ENCODE assay signal across 20 cellular contexts in the genomic region with DNA sequence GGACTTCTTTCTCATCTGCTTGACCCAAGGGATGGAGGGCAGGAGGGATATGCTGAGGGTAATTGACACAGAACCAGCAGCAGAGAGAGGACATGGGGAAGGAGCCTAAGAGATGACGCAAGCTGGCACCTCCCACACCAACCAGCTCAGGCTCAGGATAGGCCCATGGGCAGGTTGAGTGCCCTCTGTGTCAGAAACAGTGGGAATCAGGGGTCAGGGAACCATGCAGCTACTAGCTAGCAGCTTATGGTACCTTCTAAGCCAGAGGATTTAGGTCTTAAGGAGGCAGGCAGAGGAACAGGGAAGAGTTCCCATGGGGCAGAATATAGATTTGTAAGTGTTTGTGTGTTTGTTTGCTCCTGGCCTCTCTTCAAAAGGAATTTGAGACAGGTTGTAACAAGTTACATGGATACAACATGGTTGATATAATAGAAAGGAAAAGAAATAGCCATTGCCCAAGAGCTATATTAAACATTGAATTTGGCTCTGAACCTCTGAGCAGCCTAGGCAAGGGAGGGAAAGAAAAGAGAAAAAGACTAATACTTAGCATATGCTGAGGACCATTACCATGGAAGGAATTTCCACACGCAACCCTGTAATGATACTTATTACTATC. TPM values are rescaled to one million over a fixed set of nuclear protein-coding genes. Genes with fewer than 3 reads are reported as not detected.
DNase-seq lines count a peak whose midpoint lies in the region; ATAC-seq, FAIRE-seq and TF ChIP-seq lines count a peak whose summit lies in the region.
"Had no signal": no experiment of that assay in that cellular context is flagged by ENCODE, and none has a peak within 500 bp of the region (broad histone marks: within the 10 kb centered on the region; RNA-seq: fewer than 3 reads in every experiment).

No MANE protein-coding gene starts in this region.

- H3K4me1 Mint-ChIP-seq in natural killer cell treated with Interleukin-12 subunit alpha and Interleukin-12 subunit beta and Interleukin-15 and Interleukin-18, amount 100 ng/mL, for 72 hours (ENCODE audit: low read depth in 2 of 2): peaks cover 7 to 20% of the 10 kb centered on the region in 2 donors
- peaks cover 6 to 22% of the 10 kb centered on the region in 2 donors for H3K4me1 Mint-ChIP-seq in natural killer cell
- H3K4me1 Mint-ChIP-seq in neural progenitor cell: peaks cover 69% of the 10 kb centered on the region
- H3K4me1 Mint-ChIP-seq in nephron progenitor cell: peaks cover 72% of the 10 kb centered on the region
- H3K4me1 Mint-ChIP-seq: CD4-positive, CD25-positive, alpha-beta regulatory T cell had no signal

- H3K27ac Mint-ChIP-seq in natural killer cell treated with Interleukin-12 subunit alpha and Interleukin-12 subunit beta and Interleukin-15 and Interleukin-18, amount 100 ng/mL, for 72 hours: no peak overlapping the region
- H3K27ac Mint-ChIP-seq in natural killer cell: no peak overlapping the region
- H3K27ac Mint-ChIP-seq in neural progenitor cell: peak overlapping the region; percentile 17
- H3K27ac Mint-ChIP-seq in nephron progenitor cell: no peak overlapping the region
- H3K27ac Mint-ChIP-seq: CD4-positive, CD25-positive, alpha-beta regulatory T cell had no signal

- ATAC-seq in natural killer cell treated with Interleukin-12 subunit alpha and Interleukin-12 subunit beta and Interleukin-15 and Interleukin-18, amount 100 ng/mL, for 72 hours: no peak
- no peak for ATAC-seq in natural killer cell
- no peak for ATAC-seq in GM18858 (IDR thresholded peaks at IDR 0.05; ENCODE audit: unreplicated experiment)
- ATAC-seq: heart left ventricle; naive thymus-derived CD8-positive, alpha-beta T cell had no signal

- FAIRE-seq in bronchial epithelial cell (lab: Jason Lieb, UNC) (no peak), small intestine (lab: Jason Lieb, UNC) (no peak)

- no peaks in the 10 kb centered on the region for H3K9me3 Mint-ChIP-seq in natural killer cell treated with Interleukin-12 subunit alpha and Interleukin-12 subunit beta and Interleukin-15 and Interleukin-18, amount 100 ng/mL, for 72 hours
- H3K9me3 Mint-ChIP-seq in natural killer cell (no peaks in the 10 kb centered on the region), neural progenitor cell (no peaks in the 10 kb centered on the region), nephron progenitor cell (no peaks in the 10 kb centered on the region)
- H3K9me3 Mint-ChIP-seq: immature natural killer cell; naive thymus-derived CD8-positive, alpha-beta T cell had no signal

- no peak overlapping the region for H3K4me2 ChIP-seq in neural progenitor cell

- no peak overlapping the region for H3K9ac ChIP-seq in neural progenitor cell

- H3K4me3 ChIP-seq in bronchial epithelial cell (ENCODE audit: low read depth, low read length) (no peak overlapping the region), neural progenitor cell (no peak overlapping the region), small intestine (ENCODE audit: low read depth in 1 of 2, low read length in 2 of 2) (no peak overlapping the region)
- H3K4me3 ChIP-seq: dorsolateral prefrontal cortex, heart left ventricle, SJCRH30, tibial nerve had no signal

- no peaks in the 10 kb centered on the region for H3F3A ChIP-seq in neural progenitor cell (ENCODE audit: low read depth)

- H3K27ac ChIP-seq in neural progenitor cell: no peak overlapping the region
- H3K27ac ChIP-seq in small intestine (ENCODE audit: low read depth in 1 of 2, low read length in 1 of 2): no peak overlapping the region
- H3K27ac ChIP-seq: SJCRH30 had no signal

- intact Hi-C loops in natural killer cell (cut with micrococcal nuclease): no loop called here

- H3K27me3 ChIP-seq in bronchial epithelial cell (ENCODE audit: control insufficient read depth, insufficient read depth, low read length): no peaks in the 10 kb centered on the region
- H3K27me3 ChIP-seq in neural progenitor cell: no peaks in the 10 kb centered on the region
- H3K27me3 ChIP-seq in small intestine (ENCODE audit: control insufficient read depth in 2 of 2, insufficient read depth in 2 of 2, low read length in 2 of 2): no peaks in the 10 kb centered on the region
- H3K27me3 ChIP-seq: dorsolateral prefrontal cortex, heart left ventricle, SJCRH30, tibial nerve had no signal

- no peaks in the 10 kb centered on the region for H3K36me3 Mint-ChIP-seq in natural killer cell treated with Interleukin-12 subunit alpha and Interleukin-12 subunit beta and Interleukin-15 and Interleukin-18, amount 100 ng/mL, for 72 hours
- H3K36me3 Mint-ChIP-seq in natural killer cell (no peaks in the 10 kb centered on the region), neural progenitor cell (no peaks in the 10 kb centered on the region), nephron progenitor cell (ENCODE audit: low read depth) (no peaks in the 10 kb centered on the region)
- H3K36me3 Mint-ChIP-seq: CD4-positive, CD25-positive, alpha-beta regulatory T cell; immature natural killer cell; naive thymus-derived CD8-positive, alpha-beta T cell had no signal

- H3K36me3 ChIP-seq in bronchial epithelial cell (ENCODE audit: control insufficient read depth, insufficient read depth, low read length) (no peaks in the 10 kb centered on the region), neural progenitor cell (no peaks in the 10 kb centered on the region), small intestine (ENCODE audit: control insufficient read depth in 2 of 2, insufficient read depth in 2 of 2, low read length in 2 of 2) (no peaks in the 10 kb centered on the region)
- H3K36me3 ChIP-seq: heart left ventricle, tibial nerve had no signal

- no peaks in the 10 kb centered on the region for H3K9me3 ChIP-seq in neural progenitor cell (ENCODE audit: low read depth)
- H3K9me3 ChIP-seq in small intestine (ENCODE audit: control insufficient read depth, low read depth): no peaks in the 10 kb centered on the region
- H3K9me3 ChIP-seq: heart left ventricle, SJCRH30, tibial nerve had no signal

- H3K27me3 Mint-ChIP-seq in natural killer cell treated with Interleukin-12 subunit alpha and Interleukin-12 subunit beta and Interleukin-15 and Interleukin-18, amount 100 ng/mL, for 72 hours: peaks cover 9 to 15% of the 10 kb centered on the region in 2 donors
- peaks cover 0 to 8% of the 10 kb centered on the region in 2 donors for H3K27me3 Mint-ChIP-seq in natural killer cell (ENCODE audit: low read depth in 2 of 2)
- peaks cover 2% of the 10 kb centered on the region for H3K27me3 Mint-ChIP-seq in neural progenitor cell (ENCODE audit: insufficient read depth, low read depth)
- H3K27me3 Mint-ChIP-seq in nephron progenitor cell (ENCODE audit: low read depth, poor library complexity): peaks cover 2% of the 10 kb centered on the region

- no peaks in the 10 kb centered on the region for H4K20me1 ChIP-seq in neural progenitor cell (ENCODE audit: low read depth)

- H3K79me2 ChIP-seq in neural progenitor cell (ENCODE audit: low read depth): no peaks in the 10 kb centered on the region

- peak; percentile 6 for DNase-seq in natural killer cell treated with Interleukin-12 subunit alpha and Interleukin-12 subunit beta and Interleukin-15 and Interleukin-18, amount 100 ng/mL, for 72 hours (ENCODE audit: low spot score)
- DNase-seq in natural killer cell: no peak
- peak; percentile 89 for DNase-seq in bronchial epithelial cell (ENCODE audit: low read depth)
- no peak for DNase-seq in neural progenitor cell (ENCODE audit: low spot score)
- DNase-seq in small intestine: no peak
- no peak for DNase-seq in GF-D8 (lab: John Stamatoyannopoulos, UW)
- no peak for DNase-seq in nephron progenitor cell
- DNase-seq: ACHN; activated CD4-positive, CD25-positive, alpha-beta regulatory T cell; CD4-positive, CD25-positive, alpha-beta regulatory T cell; dorsolateral prefrontal cortex; heart left ventricle; immature natural killer cell; naive thymus-derived CD8-positive, alpha-beta T cell; NCI-H1694 treated with DMSO at 0.1 percent for 48 hours; NCI-H524; SJCRH30; T-helper 2 cell had no signal

- no peak overlapping the region for H3K4me3 Mint-ChIP-seq in natural killer cell treated with Interleukin-12 subunit alpha and Interleukin-12 subunit beta and Interleukin-15 and Interleukin-18, amount 100 ng/mL, for 72 hours
- H3K4me3 Mint-ChIP-seq in natural killer cell: no peak overlapping the region
- H3K4me3 Mint-ChIP-seq in neural progenitor cell: no peak overlapping the region
- no peak overlapping the region for H3K4me3 Mint-ChIP-seq in nephron progenitor cell
- H3K4me3 Mint-ChIP-seq: CD4-positive, CD25-positive, alpha-beta regulatory T cell; immature natural killer cell; naive thymus-derived CD8-positive, alpha-beta T cell had no signal

- H2AFZ ChIP-seq in neural progenitor cell (replicated peaks): no peak overlapping the region

- WGBS in small intestine, 3 donors: 89 to 95% (median 92%) methylated on average over 2 of the region's 2 CpGs

- H3K4me1 ChIP-seq in neural progenitor cell: peaks cover 28% of the 10 kb centered on the region
- H3K4me1 ChIP-seq in small intestine (ENCODE audit: control insufficient read depth in 2 of 2, insufficient read depth in 1 of 2, low read depth in 1 of 2, low read length in 1 of 2): no peaks in the 10 kb centered on the region

- no peak for TF ChIP-seq CTCF in natural killer cell (IDR thresholded peaks at IDR 0.05)
- no peak for TF ChIP-seq CTCF in bronchial epithelial cell (IDR thresholded peaks at IDR 0.05; ENCODE audit: insufficient read depth, low read length, severe bottlenecking)
- TF ChIP-seq CTCF in neural progenitor cell (IDR thresholded peaks at IDR 0.05): no peak
- TF ChIP-seq CTCF in nephron progenitor cell (IDR thresholded peaks at IDR 0.05): no peak

RNA-seq across cellular contexts. Expression of a gene that starts 39.9 kb away (rescaled TPM):
- total RNA-seq in natural killer cell treated with Interleukin-12 subunit alpha and Interleukin-12 subunit beta and Interleukin-15 and Interleukin-18, amount 100 ng/mL, for 72 hours: under 1 TPM; 0.31 to 0.67 TPM
- total RNA-seq in natural killer cell (1 to 10 TPM in 1 of 3 donors, under 1 TPM in 2; 0.14 to 1.6 (median 0.43) TPM), bronchial epithelial cell (11.1 and 14.1 TPM in 2 replicates), neural progenitor cell (ENCODE audit: low replicate concordance) (9.6 and 18.1 TPM in 2 replicates)
- 1 to 10 TPM; 1.6 to 6.5 (median 2.0) TPM for polyA plus RNA-seq in small intestine

Comparison
In these comparisons a context has a peak if more than half of its experiments do, and no peak if none do; other contexts are left out.
1. DNase-seq: peak in natural killer cell treated with Interleukin-12 subunit alpha and Interleukin-12 subunit beta and Interleukin-15 and Interleukin-18, amount 100 ng/mL, for 72 hours (single experiment) and bronchial epithelial cell (single experiment); none in natural killer cell (single experiment), neural progenitor cell (single experiment), small intestine (single experiment), GF-D8 (single experiment) and nephron progenitor cell (single experiment).